ENCODE assay signal across 1 cellular context in the genomic region with DNA sequence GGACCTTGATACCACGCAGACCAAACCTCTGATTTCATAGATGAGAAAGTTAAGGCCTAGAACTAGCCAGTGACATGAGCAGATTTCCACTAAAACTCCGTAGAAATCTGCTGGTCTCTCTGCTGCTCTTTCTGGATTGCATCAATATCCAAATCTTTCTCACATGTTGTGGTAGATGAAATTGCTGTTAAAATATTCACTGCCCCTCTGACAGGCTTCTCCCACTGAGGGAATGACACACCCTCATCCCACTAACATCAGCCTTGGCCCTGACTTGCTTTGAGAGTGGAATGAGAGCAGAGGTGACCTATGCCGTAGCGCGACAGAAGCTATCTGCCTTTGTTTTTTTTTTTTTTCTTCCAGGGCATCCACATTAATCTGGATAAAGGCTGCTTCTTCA.
TF ChIP-seq lines count a peak whose summit lies in the region.

No MANE protein-coding gene starts in this region.

TF ChIP-seq in IMR-90, 13 proteins besides CTCF, POLR2A, EP300 and RAD21:
- TF ChIP-seq BHLHE40 (IDR thresholded peaks at IDR 0.05; ENCODE audit: low read depth, low read length): no peak
- no peak for TF ChIP-seq MAFK (IDR thresholded peaks at IDR 0.05; ENCODE audit: low read depth, low read length)
- no peak for TF ChIP-seq CHD1 (IDR thresholded peaks at IDR 0.05; ENCODE audit: low read depth, low read length)
- TF ChIP-seq CEBPB (IDR thresholded peaks at IDR 0.05; ENCODE audit: low read depth, low read length): no peak
- TF ChIP-seq MAZ (IDR thresholded peaks at IDR 0.05; ENCODE audit: borderline replicate concordance, low read depth, low read length): no peak
- TF ChIP-seq NFE2L2 (IDR thresholded peaks at IDR 0.05; ENCODE audit: low read depth, low read length): no peak
TF ChIP-seq in IMR-90: peak in this region for 0.
